In genomic region chr14:52094871-52095270, GRCh38 we compare ENCODE assay signal across 22 cellular contexts.
"Had no signal": no experiment of that assay in that cellular context is flagged by ENCODE, and none has a peak within 500 bp of the region (broad histone marks: within the 10 kb centered on the region; RNA-seq: fewer than 3 reads in every experiment).

No MANE protein-coding gene starts in this region.

- H3K36me3 ChIP-seq: left lung, lower lobe of right lung, ovary, right atrium auricular region, right lobe of liver, spleen, suprapubic skin, thoracic aorta, tibial artery, upper lobe of right lung had no signal

- DNase-seq: hippocampal formation; kidney glomerular epithelial cell; left colon; left lung; lower lobe of right lung; mammary epithelial cell; mesenchymal stem cell; naive B cell; natural killer cell; ovary; right lobe of liver; spleen; stimulated activated CD4-positive, alpha-beta T cell treated with anti-CD3 and anti-CD28 coated beads, Interleukin-4, amount 100 ng/mL, for 24 hours; stimulated activated naive CD4-positive, alpha-beta T cell; tibial artery; trophoblast cell; upper lobe of right lung had no signal

- H3K27me3 ChIP-seq: left lung, ovary, right atrium auricular region, right lobe of liver, suprapubic skin, tibial artery, upper lobe of right lung had no signal

- H3K4me1 ChIP-seq: left lung, lower lobe of right lung, right atrium auricular region, right lobe of liver, spleen, suprapubic skin, tibial artery, upper lobe of right lung had no signal

- ATAC-seq: left colon; left lung; lower lobe of right lung; natural killer cell; right lobe of liver; stimulated activated effector memory CD8-positive, alpha-beta T cell treated with anti-CD3 and anti-CD28 coated beads, Interleukin-12 subunit alpha, Interleukin-12 subunit beta, amount 100 ng/mL, for 72 hours; upper lobe of right lung had no signal

- H3K4me3 ChIP-seq: left lung, lower lobe of right lung, ovary, right atrium auricular region, right lobe of liver, skin epidermis, spleen, suprapubic skin, thoracic aorta, tibial artery, upper lobe of right lung had no signal

- H3K9me3 ChIP-seq: left lung, lower lobe of right lung, ovary, right atrium auricular region, right lobe of liver, spleen, suprapubic skin, thoracic aorta, tibial artery, upper lobe of right lung had no signal

- H3K27ac ChIP-seq: left lung, lower lobe of right lung, ovary, right atrium auricular region, right lobe of liver, skin epidermis, spleen, suprapubic skin, thoracic aorta, tibial artery, upper lobe of right lung had no signal
